Comparison of ENCODE assay signal across 1 cellular context in the genomic region with DNA sequence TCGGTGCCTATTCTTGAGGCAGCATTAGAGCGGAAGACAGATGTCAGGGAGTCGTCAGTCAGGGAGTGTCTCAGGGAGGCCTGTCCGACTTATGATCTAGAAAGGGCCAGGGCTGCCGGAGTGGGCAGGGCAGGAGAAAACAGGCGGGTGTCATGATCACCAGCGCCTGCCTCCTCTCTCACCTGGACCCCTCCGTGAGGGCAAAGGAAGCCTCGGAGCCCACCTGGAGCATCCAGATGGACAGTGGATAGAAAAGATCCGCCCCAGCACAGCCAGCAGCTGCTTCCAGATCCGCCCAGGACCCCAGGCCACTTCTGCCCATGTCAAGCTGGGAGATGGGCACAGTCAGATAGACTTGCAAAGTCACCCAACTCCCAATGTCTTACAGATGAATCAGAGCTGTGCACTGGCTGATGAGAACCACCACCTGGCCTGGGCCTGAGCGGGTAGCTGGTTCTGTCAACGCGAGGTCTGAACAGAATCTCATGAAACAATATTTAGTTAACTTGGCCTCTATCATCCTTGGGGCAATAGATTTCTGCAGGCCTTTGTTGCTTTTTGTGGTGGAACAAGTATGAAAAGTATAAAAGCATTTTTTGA.
TF ChIP-seq lines count a peak whose summit lies in the region.

No MANE protein-coding gene starts in this region.

TF ChIP-seq in endothelial cell of umbilical vein, 7 proteins besides CTCF, POLR2A, EP300 and RAD21:
- TF ChIP-seq, protein P1, sequence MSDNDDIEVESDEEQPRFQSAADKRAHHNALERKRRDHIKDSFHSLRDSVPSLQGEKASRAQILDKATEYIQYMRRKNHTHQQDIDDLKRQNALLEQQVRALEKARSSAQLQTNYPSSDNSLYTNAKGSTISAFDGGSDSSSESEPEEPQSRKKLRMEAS (IDR thresholded peaks at IDR 0.05; ENCODE audit: insufficient read depth, insufficient read length): no peak
- no peak for TF ChIP-seq GATA2 (IDR thresholded peaks at IDR 0.05; ENCODE audit: insufficient read depth, insufficient read length, low read depth, low read length)
- no peak for TF ChIP-seq FOS (IDR thresholded peaks at IDR 0.05; ENCODE audit: borderline replicate concordance, insufficient read depth, low read length)
- no peak for TF ChIP-seq EZH2 (IDR thresholded peaks at IDR 0.05; ENCODE audit: borderline replicate concordance, low read depth, low read length, severe bottlenecking)
- TF ChIP-seq POLR2AphosphoS5 (IDR thresholded peaks at IDR 0.05; ENCODE audit: insufficient read depth, low read depth, low read length): no peak
- no peak for TF ChIP-seq JUN (IDR thresholded peaks at IDR 0.05; ENCODE audit: borderline replicate concordance, insufficient read depth, insufficient read length, low read depth)
- TF ChIP-seq MYC (IDR thresholded peaks at IDR 0.05; ENCODE audit: low read depth, low read length): no peak
TF ChIP-seq in endothelial cell of umbilical vein: peak in this region for 0.
